ENCODE assay signal across 1 cellular context in genomic region chr12:93302331-93303229, GRCh38.
TF ChIP-seq lines count a peak whose summit lies in the region.

No MANE protein-coding gene starts in this region.

TF ChIP-seq in K562, 482 proteins besides CTCF, POLR2A, EP300 and RAD21 (continued from another document and continues in another):
- TF ChIP-seq ZBTB11 (CRISPR knock-in tag; IDR thresholded peaks at IDR 0.05) (no peak), ETV1 (tag; conservative IDR thresholded peaks at IDR 0.05; ENCODE audit: low read depth) (no peak; the same call in 1 of the 2 replicates), CC2D1A (IDR thresholded peaks at IDR 0.05) (no peak), STAG1 (CRISPR knock-in tag; IDR thresholded peaks at IDR 0.05; ENCODE audit: borderline replicate concordance) (no peak), TRIM24 (IDR thresholded peaks at IDR 0.05) (peak in 1 of 2 experiments; percentile 31; a peak in 1 of 4 replicates), NR3C1 (CRISPR knock-in tag; IDR thresholded peaks at IDR 0.05) (no peak), TCF7 (IDR thresholded peaks at IDR 0.05; ENCODE audit: borderline replicate concordance) (no peak), ELF1 (tag; IDR thresholded peaks at IDR 0.05) (no peak), FOXM1 (IDR thresholded peaks at IDR 0.05; ENCODE audit: low read depth) (no peak), FOXM1 (CRISPR knock-in tag; IDR thresholded peaks at IDR 0.05; ENCODE audit: low read depth) (no peak), PCBP2 (IDR thresholded peaks at IDR 0.05; ENCODE audit: low read depth, low read length, poor library complexity, severe bottlenecking) (no peak), ARID3B (CRISPR knock-in tag; IDR thresholded peaks at IDR 0.05; ENCODE audit: borderline replicate concordance) (no peak), ZNF609 (CRISPR knock-in tag; IDR thresholded peaks at IDR 0.05; ENCODE audit: borderline replicate concordance) (no peak), ADNP (tag; IDR thresholded peaks at IDR 0.05) (peak; percentile 57; the same call in 1 of the 2 replicates), EHMT2 (IDR thresholded peaks at IDR 0.05) (no peak; the same call in 1 of the 2 replicates), ZBTB9 (CRISPR knock-in tag; IDR thresholded peaks at IDR 0.05) (no peak), ZNF134 (CRISPR knock-in tag; conservative IDR thresholded peaks at IDR 0.05) (no peak), GATAD2A (IDR thresholded peaks at IDR 0.05) (peak; percentile 82; the same call in 1 of the 2 replicates), SIX5 (IDR thresholded peaks at IDR 0.05; ENCODE audit: borderline replicate concordance in 1 of 2, insufficient read depth in 1 of 2, low read depth in 1 of 2, low read length in 2 of 2) (no peak), PHF8 (IDR thresholded peaks at IDR 0.05; ENCODE audit: borderline replicate concordance, low read length) (no peak), MLX (CRISPR knock-in tag; conservative IDR thresholded peaks at IDR 0.05) (no peak), TRIM28 (IDR thresholded peaks at IDR 0.05) (no peak), ZNF318 (IDR thresholded peaks at IDR 0.05; ENCODE audit: borderline replicate concordance in 1 of 2, low read depth in 1 of 2) (no peak), FIP1L1 (IDR thresholded peaks at IDR 0.05; ENCODE audit: low read depth, low read length, poor library complexity, severe bottlenecking) (no peak), ZHX1 (conservative IDR thresholded peaks at IDR 0.05; ENCODE audit: low read length) (no peak), NFATC3 (IDR thresholded peaks at IDR 0.05) (no peak), ZNF764 (CRISPR knock-in tag; IDR thresholded peaks at IDR 0.05; ENCODE audit: low read depth) (no peak), POLR2H (tag; IDR thresholded peaks at IDR 0.05; ENCODE audit: low read depth) (peak; percentile 75; the same call in 1 of the 2 replicates), ZBED1 (IDR thresholded peaks at IDR 0.05) (no peak), ZNF445 (CRISPR knock-in tag; IDR thresholded peaks at IDR 0.05; ENCODE audit: low read depth) (no peak), TFAP4 (CRISPR knock-in tag; IDR thresholded peaks at IDR 0.05; ENCODE audit: borderline replicate concordance) (no peak), IFI16 (CRISPR knock-in tag; IDR thresholded peaks at IDR 0.05) (no peak), ZNF644 (tag; IDR thresholded peaks at IDR 0.05; ENCODE audit: low read depth) (peak; percentile 85)
